Comparison of ENCODE assay signal across 1 cellular context in genomic region chr11:126502159-126502558, GRCh38.
TF ChIP-seq lines count a peak whose summit lies in the region.

No MANE protein-coding gene starts in this region.

TF ChIP-seq in SK-N-SH, 30 proteins besides CTCF, POLR2A, EP300 and RAD21 (continued from another document):
- TF ChIP-seq REST (IDR thresholded peaks at IDR 0.05; ENCODE audit: low read depth, low read length), result no peak
- TF ChIP-seq SMC3 (IDR thresholded peaks at IDR 0.05; ENCODE audit: low read depth, low read length), result no peak
- TF ChIP-seq POLR2AphosphoS5 (IDR thresholded peaks at IDR 0.05; ENCODE audit: low read depth, low read length), result no peak
